ENCODE assay signal across 23 cellular contexts in the genomic region with DNA sequence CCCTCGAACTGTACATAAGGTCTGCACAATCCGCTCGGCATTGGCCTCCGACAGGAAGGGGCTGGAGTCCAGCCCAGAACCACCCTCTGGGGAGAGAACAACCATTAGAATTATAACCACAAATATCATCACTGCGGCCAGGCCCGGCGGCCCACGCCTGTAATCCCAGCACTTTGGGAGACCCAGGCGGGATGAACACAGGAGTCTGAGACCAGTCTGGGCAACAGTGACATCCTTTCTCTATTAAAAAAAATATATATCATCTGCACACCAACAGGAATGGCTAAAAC.
"Had no signal": no experiment of that assay in that cellular context is flagged by ENCODE, and none has a peak within 500 bp of the region (broad histone marks: within the 10 kb centered on the region; RNA-seq: fewer than 3 reads in every experiment).

No MANE protein-coding gene starts in this region.

- H3K27ac ChIP-seq: sigmoid colon, SK-N-MC, tibial artery had no signal

- H3K27me3 ChIP-seq: esophagus muscularis mucosa, sigmoid colon, tibial artery had no signal

- H3K4me1 ChIP-seq: tibial artery had no signal

- H3K9me3 ChIP-seq: esophagus muscularis mucosa, sigmoid colon, tibial artery had no signal

- ATAC-seq: left lobe of liver, WTC11 had no signal

- DNase-seq: activated CD4-positive, alpha-beta memory T cell treated with anti-CD3 and anti-CD28 coated beads for 36 hours; activated CD4-positive, alpha-beta T cell treated with anti-CD3 and anti-CD28 coated beads for 4 hours; activated naive CD4-positive, alpha-beta T cell; anterior cingulate cortex; effector CD8-positive, alpha-beta T cell; hypothalamus; islet precursor cell; mammary epithelial cell; midbrain; nephron progenitor cell; nucleus accumbens; sigmoid colon; stimulated activated CD4-positive, alpha-beta T cell treated with anti-CD3 and anti-CD28 coated beads, Interleukin-12 subunit alpha, Interleukin-12 subunit beta, amount 100 ng/mL, for 4 hours; stimulated activated CD4-positive, alpha-beta T cell treated with anti-CD3 and anti-CD28 coated beads, Interleukin-1b, Interleukin-23, amount 100 ng/mL, for 48 hours; stimulated activated CD8-positive, alpha-beta memory T cell treated with anti-CD3 and anti-CD28 coated beads, Interleukin-4, amount 100 ng/mL, for 48 hours; stimulated activated naive CD4-positive, alpha-beta T cell had no signal

- FAIRE-seq: bronchial epithelial cell, urothelium cell line had no signal

- H3K4me3 ChIP-seq: esophagus muscularis mucosa, sigmoid colon, SK-N-MC, tibial artery had no signal
